ENCODE assay signal across 26 cellular contexts in the genomic region with DNA sequence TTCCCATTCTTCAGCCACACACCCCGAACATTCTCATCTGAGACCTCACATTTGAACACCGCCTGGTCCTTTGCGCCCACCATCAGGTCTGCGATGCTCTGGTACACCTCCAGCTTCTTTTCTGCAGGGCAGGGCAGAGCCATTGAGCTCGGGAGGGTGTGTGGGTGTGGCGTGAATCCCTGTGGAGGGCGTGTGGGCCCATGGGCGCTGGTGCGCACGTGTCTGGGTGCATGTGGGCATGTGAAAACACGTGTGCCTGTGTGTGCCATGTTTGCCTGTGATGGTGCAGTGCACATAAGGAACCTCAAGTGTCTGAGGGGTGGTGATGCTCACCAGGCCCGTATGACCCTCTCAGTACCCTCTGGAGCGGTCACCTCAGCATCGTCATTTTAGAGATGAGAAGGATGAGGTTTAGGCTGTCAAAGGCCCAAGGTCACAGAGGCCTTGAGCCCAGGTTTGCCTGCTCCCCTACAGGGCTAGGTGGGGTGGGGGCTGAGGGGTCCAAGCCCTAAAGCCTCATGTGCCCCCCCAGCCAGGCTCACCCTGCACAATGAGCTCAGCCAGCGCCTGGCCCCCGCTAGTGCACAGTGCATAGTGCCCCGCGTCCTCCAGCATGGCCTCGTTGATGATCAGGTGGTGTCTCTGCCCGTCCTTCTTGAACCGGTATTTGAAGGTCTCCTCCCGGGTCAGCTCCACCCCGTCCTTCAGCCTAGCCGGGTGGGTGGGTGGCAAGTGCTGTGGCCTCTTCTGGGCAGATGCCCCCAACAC. TPM values are rescaled to one million over a fixed set of nuclear protein-coding genes. Genes with fewer than 3 reads are reported as not detected.
A peak's percentile ranks its signal among the peaks of the same experiment; 100 is the strongest.
DNase-seq lines count a peak whose midpoint lies in the region; ATAC-seq, FAIRE-seq and TF ChIP-seq lines count a peak whose summit lies in the region.
"Had no signal": no experiment of that assay in that cellular context is flagged by ENCODE, and none has a peak within 500 bp of the region (broad histone marks: within the 10 kb centered on the region; RNA-seq: fewer than 3 reads in every experiment).

No MANE protein-coding gene starts in this region.

- no peak overlapping the region for H4K12ac ChIP-seq in trophoblast cell (ENCODE audit: low read depth, low read length)

- peaks cover 21% of the 10 kb centered on the region for H3F3A ChIP-seq in neural progenitor cell (ENCODE audit: low read depth)

- H3K27me3 ChIP-seq in H1 (replicated peaks in 1 of 4; ENCODE audit: control insufficient read depth in 3 of 4, extremely low read depth in 1 of 4, insufficient read depth in 3 of 4, low read length in 3 of 4): no peaks in the 10 kb centered on the region
- H3K27me3 ChIP-seq in right atrium auricular region: no peaks in the 10 kb centered on the region
- no peaks in the 10 kb centered on the region for H3K27me3 ChIP-seq in neural progenitor cell
- no peaks in the 10 kb centered on the region for H3K27me3 ChIP-seq in trophoblast cell (ENCODE audit: insufficient read depth, low read length)
- H3K27me3 ChIP-seq in upper lobe of left lung: no peaks in the 10 kb centered on the region

- H3K9me3 Mint-ChIP-seq in neural progenitor cell: no peaks in the 10 kb centered on the region

- H3K14ac ChIP-seq in H1 (ENCODE audit: insufficient read length) (no peak overlapping the region), trophoblast cell (ENCODE audit: low read length) (no peak overlapping the region)

- H3K4me2 ChIP-seq in H1 (ENCODE audit: insufficient read depth in 1 of 2, low read depth in 2 of 2, low read length in 2 of 2) (no peak overlapping the region), neural progenitor cell (no peak overlapping the region), trophoblast cell (ENCODE audit: low read length) (no peak overlapping the region)
- H3K4me2 ChIP-seq: KMS-11 had no signal

- no peak overlapping the region for H3K4ac ChIP-seq in H1 (replicated peaks; ENCODE audit: insufficient read length, low read depth, low read length)
- no peak overlapping the region for H3K4ac ChIP-seq in trophoblast cell (ENCODE audit: low read depth, low read length)

- H3K4me3 ChIP-seq in HEK293 (ENCODE audit: low read depth, low read length) (no peak overlapping the region), H1 (ENCODE audit: extremely low read depth in 1 of 4, insufficient read depth in 2 of 4, low read depth in 3 of 4, low read length in 4 of 4) (no peak overlapping the region), right atrium auricular region (no peak overlapping the region), neural progenitor cell (no peak overlapping the region), trophoblast cell (ENCODE audit: low read depth, low read length) (no peak overlapping the region), upper lobe of left lung (no peak overlapping the region)
- H3K4me3 ChIP-seq: SK-N-MC had no signal

- H3K79me2 ChIP-seq in H1 (ENCODE audit: control insufficient read depth in 1 of 2, insufficient read depth in 2 of 2, low read length in 2 of 2) (no peaks in the 10 kb centered on the region), neural progenitor cell (ENCODE audit: low read depth) (no peaks in the 10 kb centered on the region), trophoblast cell (ENCODE audit: control insufficient read depth, insufficient read depth, low read length, poor library complexity) (no peaks in the 10 kb centered on the region)

- H2AFZ ChIP-seq in H1 (ENCODE audit: low read length): no peak overlapping the region
- H2AFZ ChIP-seq in neural progenitor cell (replicated peaks): no peak overlapping the region
- no peak overlapping the region for H2AFZ ChIP-seq in trophoblast cell (ENCODE audit: insufficient read depth, low read length, poor library complexity)

- H3K36me3 ChIP-seq in HEK293 (ENCODE audit: control insufficient read depth in 2 of 2, insufficient read depth in 1 of 2, low read length in 2 of 2) (no peaks in the 10 kb centered on the region), H1 (ENCODE audit: control insufficient read depth in 2 of 4, insufficient read depth in 4 of 4, low read length in 3 of 4) (no peaks in the 10 kb centered on the region), right atrium auricular region (peaks cover 89% of the 10 kb centered on the region), neural progenitor cell (no peaks in the 10 kb centered on the region), trophoblast cell (ENCODE audit: control insufficient read depth in 1 of 2, insufficient read depth in 2 of 2, low read length in 2 of 2) (no peaks in the 10 kb centered on the region), upper lobe of left lung (no peaks in the 10 kb centered on the region)

- H2BK15ac ChIP-seq in H1 (ENCODE audit: low read length): no peak overlapping the region

- H2AK5ac ChIP-seq in H1 (ENCODE audit: low read depth, low read length) (no peak overlapping the region), trophoblast cell (ENCODE audit: low read length) (no peak overlapping the region)

- H2BK5ac ChIP-seq in H1 (ENCODE audit: low read depth, low read length): no peak overlapping the region
- no peak overlapping the region for H2BK5ac ChIP-seq in trophoblast cell (ENCODE audit: low read depth, low read length, poor library complexity)

- WGBS in H1 (ENCODE audit: extremely low coverage in 1 of 2, insufficient coverage in 1 of 2, insufficient read length in 1 of 2, insufficient replicate concordance in 2 of 2, low coverage in 1 of 2, low lambda C conversion rate in 2 of 2, missing lambda C conversion rate in 1 of 2), 2 experiments: 91% methylated on average over 24 of the region's 24 CpGs; no CpG with 5 or more reads in 1 of the 2 experiments
- WGBS in trophoblast cell (ENCODE audit: extremely low coverage, insufficient coverage, insufficient read length): no CpG with 5 or more reads among the region's 24 CpGs
- WGBS in upper lobe of left lung, 2 donors: 85 to 90% methylated on average over 13 to 23 of the region's 24 CpGs

- no peaks in the 10 kb centered on the region for H3K36me3 Mint-ChIP-seq in neural progenitor cell

- TF ChIP-seq POLR2A in H1 (IDR thresholded peaks at IDR 0.05; ENCODE audit: control extremely low read depth in 1 of 2, low read depth in 2 of 2, low read length in 2 of 2) (no peak), upper lobe of left lung (IDR thresholded peaks at IDR 0.05) (no peak)

- no peak overlapping the region for H2BK120ac ChIP-seq in H1 (replicated peaks; ENCODE audit: low read depth, low read length)
- H2BK120ac ChIP-seq in trophoblast cell (ENCODE audit: insufficient read depth, low read length, poor library complexity): no peak overlapping the region

- H3K23ac ChIP-seq in H1 (ENCODE audit: insufficient read length) (no peak overlapping the region), trophoblast cell (ENCODE audit: low read length) (no peak overlapping the region)

- TF ChIP-seq EP300 in H1 (IDR thresholded peaks at IDR 0.05; ENCODE audit: borderline replicate concordance in 1 of 2, low read depth in 2 of 2, low read length in 2 of 2) (no peak), upper lobe of left lung (IDR thresholded peaks at IDR 0.05) (no peak)

- H3K18ac ChIP-seq in H1 (ENCODE audit: extremely low read depth, low read length) (no peak overlapping the region), trophoblast cell (ENCODE audit: low read length) (no peak overlapping the region)

- TF ChIP-seq CTCF in HEK293 (tag by site-specific recombination; IDR thresholded peaks at IDR 0.05) (no peak), H1 (IDR thresholded peaks at IDR 0.05; ENCODE audit: control extremely low read depth in 1 of 3, insufficient read depth in 1 of 3, low read depth in 1 of 3, low read length in 3 of 3) (no peak), right atrium auricular region (IDR thresholded peaks at IDR 0.05) (no peak), neural progenitor cell (IDR thresholded peaks at IDR 0.05) (no peak), upper lobe of left lung (IDR thresholded peaks at IDR 0.05) (no peak)

- no peak overlapping the region for H3K56ac ChIP-seq in H1 (replicated peaks; ENCODE audit: insufficient read length, low read depth, low read length)

- H3K4me1 Mint-ChIP-seq in neural progenitor cell: peaks cover 14% of the 10 kb centered on the region

- peaks cover 0 to 3% of the 10 kb centered on the region in 2 experiments for H4K20me1 ChIP-seq in H1 (replicated peaks in 1 of 2; ENCODE audit: control insufficient read depth in 1 of 2, insufficient read depth in 2 of 2, low read length in 2 of 2)
- no peaks in the 10 kb centered on the region for H4K20me1 ChIP-seq in neural progenitor cell (ENCODE audit: low read depth)

- H3K27me3 Mint-ChIP-seq in neural progenitor cell (ENCODE audit: insufficient read depth, low read depth): no peaks in the 10 kb centered on the region

- no peaks in the 10 kb centered on the region for H3K9me3 ChIP-seq in HEK293 (ENCODE audit: control insufficient read depth, insufficient read depth, low read depth, low read length)
- H3K9me3 ChIP-seq in H1 (ENCODE audit: insufficient read depth in 2 of 2, low read depth in 1 of 2, low read length in 1 of 2): no peaks in the 10 kb centered on the region
- H3K9me3 ChIP-seq in right atrium auricular region: no peaks in the 10 kb centered on the region
- H3K9me3 ChIP-seq in neural progenitor cell (ENCODE audit: low read depth): no peaks in the 10 kb centered on the region
- no peaks in the 10 kb centered on the region for H3K9me3 ChIP-seq in trophoblast cell (ENCODE audit: insufficient read depth, low read depth, low read length)
- no peaks in the 10 kb centered on the region for H3K9me3 ChIP-seq in upper lobe of left lung

- DNase-seq in H1 (ENCODE audit: low read depth in 1 of 2, low spot score in 2 of 2): no peak
- DNase-seq in right atrium auricular region (ENCODE audit: low spot score): no peak
- no peak for DNase-seq in neural progenitor cell (ENCODE audit: low spot score)
- no peak for DNase-seq in trophoblast cell
- no peak for DNase-seq in left lobe of liver (ENCODE audit: low spot score)
- DNase-seq in upper lobe of left lung: no peak
- DNase-seq in medulla oblongata (ENCODE audit: extremely low spot score): no peak
- DNase-seq: Calu3, DND-41, H7, MM.1S, NCI-H1417 treated with DMSO at 0.1 percent for 48 hours, NCI-H1694 treated with DMSO at 0.1 percent for 48 hours, NCI-H2081, NCI-H2227 treated with DMSO at 0.1 percent for 48 hours, NCI-H526 treated with DMSO at 0.1 percent for 48 hours, SHP77 treated with DMSO at 0.1 percent for 48 hours had no signal

- peak overlapping the region; percentile 39 for H3K27ac Mint-ChIP-seq in neural progenitor cell

- peak overlapping the region; percentile 19 for H4K91ac ChIP-seq in H1 (replicated peaks; ENCODE audit: insufficient read length, low read length)
- H4K91ac ChIP-seq in trophoblast cell (ENCODE audit: low read depth, low read length): no peak overlapping the region

- H4K8ac ChIP-seq in H1 (ENCODE audit: extremely low read depth, insufficient read depth, low read length) (no peak overlapping the region), trophoblast cell (ENCODE audit: low read depth, low read length) (no peak overlapping the region)

- no peak for TF ChIP-seq RAD21 in H1 (IDR thresholded peaks at IDR 0.05 in 1 of 2, conservative IDR thresholded peaks at IDR 0.05 in 1 of 2; ENCODE audit: low read depth in 2 of 2, low read length in 2 of 2)

- CTCF ChIA-PET in HEK293 (lab: Yijun Ruan, JAX): interaction anchor here (0.9 to 2.0 kb wide), 2 partner anchors 13 to 32 kb away, joined by 6 read pairs; no protein-coding TSS in a partner anchor
- CTCF ChIA-PET in H1 (lab: Charles Lee; ENCODE audit: partially characterized antibody): interaction anchor here (1.2 to 3.5 kb wide), 4 partner anchors 12 to 109 kb away, joined by 3 to 17 read pairs (median 9); no protein-coding TSS in a partner anchor

- H3K4me1 ChIP-seq in HEK293 (ENCODE audit: control insufficient read depth, insufficient read depth, low read length): no peaks in the 10 kb centered on the region
- no peaks in the 10 kb centered on the region for H3K4me1 ChIP-seq in H1 (replicated peaks in 1 of 4; ENCODE audit: control insufficient read depth in 3 of 4, insufficient read depth in 4 of 4, low read length in 3 of 4)
- H3K4me1 ChIP-seq in right atrium auricular region: peaks cover 0 to 12% of the 10 kb centered on the region in 2 donors
- peaks cover 18% of the 10 kb centered on the region for H3K4me1 ChIP-seq in neural progenitor cell
- peaks cover 4 to 6% of the 10 kb centered on the region in 2 experiments for H3K4me1 ChIP-seq in trophoblast cell (ENCODE audit: control insufficient read depth in 1 of 2, insufficient read depth in 2 of 2, low read length in 2 of 2)
- no peaks in the 10 kb centered on the region for H3K4me1 ChIP-seq in upper lobe of left lung

- no peak overlapping the region for H4K5ac ChIP-seq in H1 (ENCODE audit: insufficient read length, low read depth, low read length)

- no peaks in the 10 kb centered on the region; the same call in 1 of the 2 replicates for H3K79me1 ChIP-seq in H1 (ENCODE audit: low read depth, low read length)
- H3K79me1 ChIP-seq in trophoblast cell (ENCODE audit: low read length): no peaks in the 10 kb centered on the region

- H3K27ac ChIP-seq in HEK293 (ENCODE audit: extremely low read depth, low read depth, low read length) (no peak overlapping the region), H1 (ENCODE audit: low read depth, low read length) (no peak overlapping the region), right atrium auricular region (peak overlapping the region; percentile 1 to 52), neural progenitor cell (no peak overlapping the region), trophoblast cell (ENCODE audit: low read depth, low read length) (no peak overlapping the region), upper lobe of left lung (no peak overlapping the region)
- H3K27ac ChIP-seq: KMS-11, SK-N-MC had no signal

- no peak for ATAC-seq in left lobe of liver
- ATAC-seq in upper lobe of left lung (ENCODE audit: low FRiP score in 2 of 2): no peak

- H2BK12ac ChIP-seq in H1 (ENCODE audit: low read depth, low read length) (no peak overlapping the region), trophoblast cell (ENCODE audit: low read length) (no peak overlapping the region)

- H2BK20ac ChIP-seq in H1 (ENCODE audit: low read length): no peak overlapping the region

- POLR2A ChIA-PET in HEK293 (lab: Yijun Ruan, JAX): interaction anchor here (0.6 kb wide), 1 partner anchor 642 kb away, joined by 3 read pairs; the partner anchor contains the start of genes ARHGAP1 and ZNF408
- POLR2A ChIA-PET in H1 (lab: Charles Lee; ENCODE audit: partially characterized antibody): interaction anchor here (1.1 kb wide), 1 partner anchor 123 kb away, joined by 4 read pairs; no protein-coding TSS in a partner anchor

- FAIRE-seq in H1 (lab: Jason Lieb, UNC): no peak
- FAIRE-seq: GM12892, GM19239, HTR-8/SVneo had no signal

- no peak overlapping the region for H3K4me3 Mint-ChIP-seq in neural progenitor cell

- peaks cover 2% of the 10 kb centered on the region; the same call in 1 of the 2 replicates for H3K23me2 ChIP-seq in H1 (ENCODE audit: low read depth, low read length)

- H3K9ac ChIP-seq in H1 (replicated peaks in 1 of 4; ENCODE audit: extremely low read depth in 1 of 4, low read depth in 3 of 4, low read length in 3 of 4): no peak overlapping the region
- no peak overlapping the region for H3K9ac ChIP-seq in neural progenitor cell
- H3K9ac ChIP-seq in trophoblast cell (ENCODE audit: low read length): no peak overlapping the region
- H3K9ac ChIP-seq: KMS-11 had no signal

RNA-seq across cellular contexts. Expression of gene MYBPC3, which starts 10.3 kb away (rescaled TPM):
- not detected in 2 replicates for total RNA-seq in H1 (2021; fragmentation: NEBNext Ultra II Directional; extraction: Animal tissue kit (Norgen Biotek cat#: 25700))
- 0.02 and 0.05 TPM in 2 replicates for polyA plus RNA-seq in H1 (2011; rRNA removed)
- 0.03 TPM for polyA plus RNA-seq in H1 (2011; cell fraction: cytosol; rRNA removed)
- 0.19 TPM for polyA plus RNA-seq in H1 (2011; cell fraction: nucleus; rRNA removed)
- 0.04 to 0.05 TPM in 2 of 4 replicates, not detected in the others for polyA plus RNA-seq in H1 (2012, experiment 1 of 2)
- polyA plus RNA-seq in H1 (2012, experiment 2 of 2): not detected
- polyA plus RNA-seq in H1 (2013, experiment 1 of 2): 0.02 TPM
- polyA plus RNA-seq in H1 (2013, experiment 2 of 2): under 0.01 TPM
- polyA minus RNA-seq in H1 (2011; rRNA and poly(A)+ RNA removed): 0.07 TPM in 1 of 2 replicates, not detected in the other
- polyA minus RNA-seq in H1 (2011; cell fraction: cytosol; rRNA and poly(A)+ RNA removed): not detected
- not detected for polyA minus RNA-seq in H1 (2011; cell fraction: nucleus; rRNA and poly(A)+ RNA removed)
- total RNA-seq in right atrium auricular region (1,000 to 10,000 TPM in 1 of 2 donors, 100 to 1,000 TPM in 1; 797 to 1,210 TPM), neural progenitor cell (ENCODE audit: low replicate concordance) (0.06 and 0.12 TPM in 2 replicates), left lobe of liver (0.08 TPM), upper lobe of left lung (1 to 10 TPM in 3 of 6 donors, under 1 TPM in 2, not detected in 1; 0.61 to 1.8 (median 1.0) TPM)
- polyA plus RNA-seq in trophoblast cell (2013): 0.01 TPM in 2 replicates
- total RNA-seq: A172, Calu3, H7 had no signal
- polyA plus RNA-seq: BJ had no signal

RNA-seq across cellular contexts. Expression of gene SPI1, which starts 36.1 kb away (rescaled TPM):
- total RNA-seq in H1 (2021; fragmentation: NEBNext Ultra II Directional; extraction: Animal tissue kit (Norgen Biotek cat#: 25700)): not detected in 2 replicates
- polyA plus RNA-seq in H1 (2011; rRNA removed): 0.12 and 0.28 TPM in 2 replicates
- polyA plus RNA-seq in H1 (2011; cell fraction: cytosol; rRNA removed): 0.23 TPM
- 0.27 TPM for polyA plus RNA-seq in H1 (2011; cell fraction: nucleus; rRNA removed)
- polyA plus RNA-seq in H1 (2012, experiment 1 of 2): 0.20 to 0.33 TPM in 2 of 4 replicates, not detected in the others
- polyA plus RNA-seq in H1 (2012, experiment 2 of 2): 0.21 TPM
- polyA plus RNA-seq in H1 (2013, experiment 1 of 2): 0.14 TPM
- polyA plus RNA-seq in H1 (2013, experiment 2 of 2): 0.20 TPM
- polyA minus RNA-seq in H1 (2011; rRNA and poly(A)+ RNA removed): 0.60 TPM in 1 of 2 replicates, not detected in the other
- not detected for polyA minus RNA-seq in H1 (2011; cell fraction: cytosol; rRNA and poly(A)+ RNA removed)
- not detected for polyA minus RNA-seq in H1 (2011; cell fraction: nucleus; rRNA and poly(A)+ RNA removed)
- total RNA-seq in right atrium auricular region (10 to 100 TPM in 1 of 2 donors, 1 to 10 TPM in 1; 7.5 to 23.1 TPM), neural progenitor cell (ENCODE audit: low replicate concordance) (not detected in 2 replicates), left lobe of liver (10.9 TPM), upper lobe of left lung (100 to 1,000 TPM in 5 of 6 donors, 10 to 100 TPM in 1; 52.8 to 275 (median 179) TPM)
- 0.08 TPM in 2 replicates for polyA plus RNA-seq in trophoblast cell (2013)
- total RNA-seq: A172, Calu3, NCI-H460 had no signal
- polyA plus RNA-seq: BJ had no signal

Comparison
In these comparisons a context has a peak if more than half of its experiments do, and no peak if none do; other contexts are left out.
1. H3K27ac ChIP-seq: peak in right atrium auricular region (2 of 2); none in HEK293 (single experiment), H1 (single experiment), neural progenitor cell (single experiment), trophoblast cell (single experiment) and upper lobe of left lung (0 of 4).
2. RNA of gene MYBPC3, which starts 10.3 kb away (total RNA-seq): 797 to 1,210 TPM in right atrium auricular region; 0.61 to 1.8 TPM in upper lobe of left lung, 0.08 TPM in left lobe of liver (single experiment), 0.06 to 0.12 TPM in neural progenitor cell and not detected in H1; every median in the first group is over 100 times any median in the second.